In the genomic region with DNA sequence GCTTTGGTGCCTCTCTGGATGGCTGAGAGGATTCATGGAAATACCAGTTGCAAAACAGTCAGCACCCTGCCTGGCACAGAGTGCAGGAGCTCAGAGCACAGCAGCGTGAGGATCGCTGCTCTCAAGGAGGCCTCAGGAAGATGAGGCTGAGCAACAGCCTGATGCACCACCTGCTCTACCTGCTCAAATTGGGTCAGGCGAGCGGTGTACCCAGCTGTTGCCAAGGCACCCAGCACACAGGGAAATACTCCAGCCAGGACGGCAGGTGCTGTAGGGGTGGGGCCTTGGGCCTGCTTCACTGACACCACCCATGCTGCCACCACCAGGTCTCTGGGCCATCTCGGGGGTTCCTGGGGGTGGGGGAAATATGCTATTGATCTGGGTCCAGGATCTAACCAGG, we compare ENCODE assay signal across 8 cellular contexts. TPM values are rescaled to one million over a fixed set of nuclear protein-coding genes. Genes with fewer than 3 reads are reported as not detected.
DNase-seq lines count a peak whose midpoint lies in the region; ATAC-seq and TF ChIP-seq lines count a peak whose summit lies in the region.

No MANE protein-coding gene starts in this region.

- intact Hi-C loops in heart left ventricle (cut with DNase I) (no loop called here), right cardiac atrium (cut with DNase I) (no loop called here), activated B cell treated with CpG ODN at 0.5 μM for 24 hours (cut with micrococcal nuclease) (no loop called here), left lung (cut with DNase I) (no loop called here), upper lobe of right lung (cut with DNase I) (no loop called here)

- 63 to 79% (median 73%) methylated on average over 6 of the region's 6 CpGs for WGBS in heart left ventricle, 4 donors
- 82% methylated on average over 6 of the region's 6 CpGs for WGBS in right cardiac atrium

- H3K27me3 ChIP-seq in heart left ventricle (no peaks in the 10 kb centered on the region), right cardiac atrium (ENCODE audit: control insufficient read depth, insufficient read depth) (no peaks in the 10 kb centered on the region), left lung (peaks cover 0 to 12% of the 10 kb centered on the region in 2 donors), upper lobe of right lung (no peaks in the 10 kb centered on the region)

- H3K4me1 Mint-ChIP-seq in activated B cell treated with CpG ODN at 0.5 μM for 24 hours, result peaks cover 83% of the 10 kb centered on the region

- peak overlapping the region in 2 of 12 donors; percentile 81 to 99 for H3K4me3 ChIP-seq in heart left ventricle
- no peak overlapping the region for H3K4me3 ChIP-seq in right cardiac atrium (ENCODE audit: low read length)
- peak overlapping the region in 1 of 2 donors; percentile 58 for H3K4me3 ChIP-seq in left lung
- H3K4me3 ChIP-seq in upper lobe of right lung, result peak overlapping the region; percentile 81

- H3K27me3 Mint-ChIP-seq in activated B cell treated with CpG ODN at 0.5 μM for 24 hours, result no peaks in the 10 kb centered on the region

- ATAC-seq in heart left ventricle (no peak), right cardiac atrium (no peak), activated B cell treated with CpG ODN at 0.5 μM for 24 hours (ENCODE audit: low read depth) (no peak), left lung (peak; percentile 33), upper lobe of right lung (peak; percentile 36), HG03565 (IDR thresholded peaks at IDR 0.05; ENCODE audit: unreplicated experiment) (no peak), HG03045 (IDR thresholded peaks at IDR 0.05; ENCODE audit: unreplicated experiment) (no peak), GM18511 (IDR thresholded peaks at IDR 0.05; ENCODE audit: unreplicated experiment) (no peak)

- H3K27ac ChIP-seq in heart left ventricle (peak overlapping the region in 9 of 12 donors; percentile 66 to 96 (median 90)), right cardiac atrium (ENCODE audit: low read length) (no peak overlapping the region), left lung (peak overlapping the region in 1 of 2 donors; percentile 70), upper lobe of right lung (peak overlapping the region; percentile 81)

- DNase-seq in heart left ventricle (peak in 2 of 5 donors; percentile 27 to 44), right cardiac atrium (no peak), activated B cell treated with CpG ODN at 0.5 μM for 24 hours (no peak), left lung (no peak), upper lobe of right lung (peak; percentile 85)

- CTCF ChIA-PET in activated B cell treated with CpG ODN at 0.5 μM for 24 hours (lab: Charles Lee), result interaction anchor here (2.2 to 2.9 kb wide), 2 partner anchors 21 to 33 kb away, joined by 10 to 11 read pairs; no protein-coding TSS in a partner anchor

- POLR2A ChIA-PET in activated B cell treated with CpG ODN at 0.5 μM for 24 hours (lab: Charles Lee), result interaction anchor here (1.1 to 2.1 kb wide), 3 partner anchors 11 to 21 kb away, joined by 3 to 8 read pairs (median 5); no protein-coding TSS in a partner anchor

- no peaks in the 10 kb centered on the region for H3K9me3 Mint-ChIP-seq in activated B cell treated with CpG ODN at 0.5 μM for 24 hours

- H3K4me1 ChIP-seq in heart left ventricle (peaks cover 0 to 92% (median 86%) of the 10 kb centered on the region in 12 donors), right cardiac atrium (ENCODE audit: control insufficient read depth, insufficient read depth, low read length) (peaks cover 50% of the 10 kb centered on the region), left lung (peaks cover 60 to 92% of the 10 kb centered on the region in 2 donors), upper lobe of right lung (peaks cover 81% of the 10 kb centered on the region)

- H3K27ac Mint-ChIP-seq in activated B cell treated with CpG ODN at 0.5 μM for 24 hours, result peak overlapping the region; percentile 91

- peaks cover 16% of the 10 kb centered on the region for H3K36me3 Mint-ChIP-seq in activated B cell treated with CpG ODN at 0.5 μM for 24 hours (ENCODE audit: low read depth)

- H3K36me3 ChIP-seq in heart left ventricle (peaks cover 0 to 4% (median 0%) of the 10 kb centered on the region in 9 donors), left lung (no peaks in the 10 kb centered on the region), upper lobe of right lung (no peaks in the 10 kb centered on the region)

- H3K4me3 Mint-ChIP-seq in activated B cell treated with CpG ODN at 0.5 μM for 24 hours, result peak overlapping the region; percentile 55

- TF ChIP-seq POLR2A in heart left ventricle (IDR thresholded peaks at IDR 0.05), result no peak

- H3K9me3 ChIP-seq in heart left ventricle, result no peaks in the 10 kb centered on the region
- no peaks in the 10 kb centered on the region for H3K9me3 ChIP-seq in right cardiac atrium (ENCODE audit: control insufficient read depth, low read length)
- H3K9me3 ChIP-seq in left lung, result no peaks in the 10 kb centered on the region
- H3K9me3 ChIP-seq in upper lobe of right lung, result no peaks in the 10 kb centered on the region

- TF ChIP-seq CTCF in heart left ventricle (IDR thresholded peaks at IDR 0.05) (no peak), activated B cell treated with CpG ODN at 0.5 μM for 24 hours (IDR thresholded peaks at IDR 0.05) (no peak), left lung (IDR thresholded peaks at IDR 0.05) (no peak), upper lobe of right lung (IDR thresholded peaks at IDR 0.05) (no peak)

RNA-seq across cellular contexts. Expression of gene EEIG1, which starts 4.3 kb away (rescaled TPM):
- 10 to 100 TPM in 7 of 9 donors, 1 to 10 TPM in 2; 5.4 to 45.2 (median 24.1) TPM for total RNA-seq in heart left ventricle
- polyA plus RNA-seq in heart left ventricle, result 10 to 100 TPM in 1 of 2 donors, 1 to 10 TPM in 1; 9.2 to 10.4 TPM
- total RNA-seq in right cardiac atrium, result 10 to 100 TPM; 23.1 to 35.1 (median 31.6) TPM
- 12.7 TPM for polyA plus RNA-seq in right cardiac atrium
- total RNA-seq in activated B cell treated with CpG ODN at 0.5 μM for 24 hours, result 65.8 and 88.1 TPM in 2 replicates
- 10 to 100 TPM; 60.7 to 67.3 TPM for total RNA-seq in left lung
- total RNA-seq in upper lobe of right lung, result 44.7 TPM

RNA-seq across cellular contexts. Expression of gene DPM2, which starts 38.8 kb away (rescaled TPM):
- total RNA-seq in heart left ventricle (10 to 100 TPM in 7 of 9 donors, 1 to 10 TPM in 2; 7.2 to 19.5 (median 11.7) TPM), right cardiac atrium (10 to 100 TPM; 13.6 to 20.0 (median 16.0) TPM), activated B cell treated with CpG ODN at 0.5 μM for 24 hours (41.4 and 50.6 TPM in 2 replicates), left lung (10 to 100 TPM; 38.6 to 47.6 TPM), upper lobe of right lung (37.1 TPM)
- polyA plus RNA-seq in heart left ventricle (10 to 100 TPM; 15.3 to 31.7 TPM), right cardiac atrium (16.4 TPM)

RNA-seq across cellular contexts. Expression of gene PIP5KL1, which starts 45.9 kb away (rescaled TPM):
- total RNA-seq in heart left ventricle, result under 1 TPM in 7 of 9 donors, not detected in 2; 0.33 to 0.77 (median 0.51) TPM
- polyA plus RNA-seq in heart left ventricle, result under 1 TPM; 0.12 to 0.15 TPM
- 1 to 10 TPM in 1 of 4 donors, under 1 TPM in 1, not detected in 2; 0.29 to 1.3 TPM for total RNA-seq in right cardiac atrium
- polyA plus RNA-seq in right cardiac atrium, result 0.29 TPM
- 1.7 and 1.8 TPM in 2 replicates for total RNA-seq in activated B cell treated with CpG ODN at 0.5 μM for 24 hours
- total RNA-seq in left lung, result 1 to 10 TPM; 3.8 to 6.7 TPM
- total RNA-seq in upper lobe of right lung, result 3.5 TPM

RNA-seq across cellular contexts. Expression of gene ST6GALNAC4, which starts 59.7 kb away (rescaled TPM):
- 10 to 100 TPM; 28.3 to 66.1 (median 42.6) TPM for total RNA-seq in heart left ventricle
- polyA plus RNA-seq in heart left ventricle, result 10 to 100 TPM; 17.0 to 72.0 TPM
- 10 to 100 TPM; 26.3 to 36.7 (median 32.3) TPM for total RNA-seq in right cardiac atrium
- 24.3 TPM for polyA plus RNA-seq in right cardiac atrium
- 71.3 and 85.4 TPM in 2 replicates for total RNA-seq in activated B cell treated with CpG ODN at 0.5 μM for 24 hours
- 10 to 100 TPM; 62.5 to 89.9 TPM for total RNA-seq in left lung
- total RNA-seq in upper lobe of right lung, result 58.8 TPM

Comparison
In these comparisons a context has a peak if more than half of its experiments do, and no peak if none do; other contexts are left out.
1. ATAC-seq: peak in left lung (single experiment) and upper lobe of right lung (single experiment); none in heart left ventricle (0 of 4), right cardiac atrium (0 of 2), activated B cell treated with CpG ODN at 0.5 μM for 24 hours (single experiment), HG03565 (single experiment), HG03045 (single experiment) and GM18511 (single experiment).